Comparison of ENCODE assay signal across 29 cellular contexts in the genomic region with DNA sequence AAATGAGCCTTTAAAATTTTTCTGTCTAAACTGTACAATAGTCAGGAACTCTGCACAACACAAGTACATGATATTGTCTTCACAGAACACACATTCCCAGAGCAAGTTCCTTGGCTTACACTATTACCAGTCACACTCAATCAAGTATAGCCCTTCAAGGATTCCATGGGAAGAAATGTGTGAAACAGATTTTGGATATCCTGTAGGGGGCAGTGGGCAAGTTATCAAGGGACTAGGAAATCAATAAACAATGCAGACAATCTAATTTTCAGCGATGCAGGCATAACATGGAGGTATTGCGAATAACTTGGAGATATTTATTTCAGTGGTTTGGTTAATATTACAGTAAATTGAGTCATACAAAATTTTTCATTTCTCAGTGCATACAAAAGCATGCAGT.
"Had no signal": no experiment of that assay in that cellular context is flagged by ENCODE, and none has a peak within 500 bp of the region (broad histone marks: within the 10 kb centered on the region; RNA-seq: fewer than 3 reads in every experiment).

No MANE protein-coding gene starts in this region.

- H3K27ac ChIP-seq: colonic mucosa, dorsolateral prefrontal cortex, esophagus muscularis mucosa, parathyroid adenoma, right lobe of liver, skin epidermis, testis, uterus, WERI-Rb-1 had no signal

- H3K4me1 ChIP-seq: colonic mucosa, parathyroid adenoma, right lobe of liver, testis, uterus had no signal

- H3K27me3 Mint-ChIP-seq: brain; central memory CD8-positive, alpha-beta T cell; effector memory CD8-positive, alpha-beta T cell had no signal

- H3K9ac ChIP-seq: parathyroid adenoma had no signal

- H3K4me1 Mint-ChIP-seq: brain; central memory CD8-positive, alpha-beta T cell; nephron progenitor cell had no signal

- H3K9me3 ChIP-seq: colonic mucosa, esophagus muscularis mucosa, right lobe of liver, testis, uterus had no signal

- DNase-seq: activated CD4-positive, alpha-beta T cell treated with anti-CD3 and anti-CD28 coated beads for 1 hour; activated CD4-positive, alpha-beta T cell treated with anti-CD3 and anti-CD28 coated beads, Interleukin-2, amount 50 U/mL, for 1 hour; activated CD8-positive, alpha-beta T cell treated with anti-CD3 and anti-CD28 coated beads, Interleukin-2, amount 10 ng/mL, durations not matched to agents 7 days and 5 days; activated gamma-delta T cell; activated naive CD4-positive, alpha-beta T cell treated with anti-CD3 and anti-CD28 coated beads, Interleukin-2, amount 50 U/mL, for 16 hours; anterior cingulate cortex; colonic mucosa; dorsolateral prefrontal cortex; effector memory CD8-positive, alpha-beta T cell; hippocampal formation; left ventricle myocardium superior; mammary epithelial cell; midbrain; nephron progenitor cell; nucleus accumbens; right lobe of liver; stimulated activated CD8-positive, alpha-beta memory T cell treated with anti-CD3 and anti-CD28 coated beads, Interleukin-4, amount 100 ng/mL, for 48 hours; stimulated activated naive CD4-positive, alpha-beta T cell; testis; trophoblast cell; uterus; WERI-Rb-1 had no signal

- H3K79me2 ChIP-seq: parathyroid adenoma had no signal

- H2AFZ ChIP-seq: parathyroid adenoma had no signal

- H3K4me3 ChIP-seq: colonic mucosa, dorsolateral prefrontal cortex, esophagus muscularis mucosa, right lobe of liver, skin epidermis, testis, uterus had no signal

- H3K27me3 ChIP-seq: colonic mucosa, dorsolateral prefrontal cortex, esophagus muscularis mucosa, right lobe of liver, testis, uterus had no signal

- ATAC-seq: activated CD8-positive, alpha-beta T cell treated with anti-CD3 and anti-CD28 coated beads, Interleukin-2, amount 10 ng/mL, durations not matched to agents 7 days and 5 days; effector memory CD8-positive, alpha-beta T cell; left ventricle myocardium superior; right lobe of liver had no signal

- H3K4me3 Mint-ChIP-seq: activated CD8-positive, alpha-beta T cell treated with anti-CD3 and anti-CD28 coated beads, Interleukin-2, amount 10 ng/mL, durations not matched to agents 7 days and 5 days; activated T-helper 1 cell treated with anti-CD3 and anti-CD28 coated beads, Interleukin-12 subunit alpha, Interleukin-12 subunit beta, Interleukin-2, Interleukin-4 antibody, amounts not matched to agents 30 ng/mL and 10 ng/mL and 1 ng/mL, durations not matched to agents 14 hours and 24 hours and 36 hours; brain; central memory CD8-positive, alpha-beta T cell; effector memory CD8-positive, alpha-beta T cell; nephron progenitor cell; T-helper 2 cell treated with Interferon-gamma antibody and Interleukin-4, amounts not matched to agents 5 μg/mL and 100 μg/mL, for 36 hours had no signal

- H3K36me3 Mint-ChIP-seq: brain had no signal

- H3K27ac Mint-ChIP-seq: activated CD8-positive, alpha-beta T cell treated with anti-CD3 and anti-CD28 coated beads, Interleukin-2, amount 10 ng/mL, durations not matched to agents 7 days and 5 days; activated T-helper 1 cell treated with anti-CD3 and anti-CD28 coated beads, Interleukin-12 subunit alpha, Interleukin-12 subunit beta, Interleukin-2, Interleukin-4 antibody, amounts not matched to agents 30 ng/mL and 10 ng/mL and 1 ng/mL, durations not matched to agents 14 hours and 24 hours and 36 hours; effector memory CD8-positive, alpha-beta T cell; nephron progenitor cell; T-helper 2 cell treated with Interferon-gamma antibody and Interleukin-4, amounts not matched to agents 5 μg/mL and 100 μg/mL, for 36 hours had no signal

- H3K36me3 ChIP-seq: colonic mucosa, esophagus muscularis mucosa, right lobe of liver, uterus, WERI-Rb-1 had no signal

- H3K9me3 Mint-ChIP-seq: activated T-helper 1 cell treated with anti-CD3 and anti-CD28 coated beads, Interleukin-12 subunit alpha, Interleukin-12 subunit beta, Interleukin-2, Interleukin-4 antibody, amounts not matched to agents 30 ng/mL and 10 ng/mL and 1 ng/mL, durations not matched to agents 14 hours and 24 hours and 36 hours; central memory CD8-positive, alpha-beta T cell; nephron progenitor cell had no signal
